Comparison of ENCODE assay signal across 1 cellular context in genomic region chr20:6007529-6008103, GRCh38.
TF ChIP-seq lines count a peak whose summit lies in the region.

No MANE protein-coding gene starts in this region.

TF ChIP-seq in HepG2, 621 proteins besides CTCF, POLR2A, EP300 and RAD21 (continued from another document and continues in another):
- TF ChIP-seq CSRNP1 (CRISPR knock-in tag; IDR thresholded peaks at IDR 0.05) (0 out of 2 replicates have a peak, but pooled peaks have one; percentile 72), ZNF619 (CRISPR knock-in tag; IDR thresholded peaks at IDR 0.05) (no peak), SNAI1 (CRISPR knock-in tag; IDR thresholded peaks at IDR 0.05; ENCODE audit: borderline replicate concordance) (no peak), ZNF136 (CRISPR knock-in tag; IDR thresholded peaks at IDR 0.05; ENCODE audit: low read depth) (no peak), ETV5 (CRISPR knock-in tag; IDR thresholded peaks at IDR 0.05; ENCODE audit: borderline replicate concordance) (peak; percentile 60; the same call in 1 of the 2 replicates), DR1 (CRISPR knock-in tag; IDR thresholded peaks at IDR 0.05) (no peak), FOXM1 (CRISPR knock-in tag; IDR thresholded peaks at IDR 0.05) (no peak), PRMT3 (CRISPR knock-in tag; IDR thresholded peaks at IDR 0.05; ENCODE audit: borderline replicate concordance, low read depth) (no peak), NFYC (CRISPR knock-in tag; IDR thresholded peaks at IDR 0.05) (peak; percentile 31), EED (CRISPR knock-in tag; IDR thresholded peaks at IDR 0.05) (no peak), SP4 (CRISPR knock-in tag; IDR thresholded peaks at IDR 0.05) (no peak), THAP11 (CRISPR knock-in tag; IDR thresholded peaks at IDR 0.05) (peak; percentile 83), DMAP1 (CRISPR knock-in tag; IDR thresholded peaks at IDR 0.05) (peak; percentile 69; the same call in 1 of the 2 replicates), HOXA9 (CRISPR knock-in tag; IDR thresholded peaks at IDR 0.05; ENCODE audit: borderline replicate concordance) (no peak), ZNF484 (CRISPR knock-in tag; IDR thresholded peaks at IDR 0.05; ENCODE audit: borderline replicate concordance, low read depth) (no peak), NBN (conservative IDR thresholded peaks at IDR 0.05) (no peak), STAG1 (CRISPR knock-in tag; IDR thresholded peaks at IDR 0.05) (peak; percentile 7; the same call in 1 of the 2 replicates), ZNF430 (CRISPR knock-in tag; IDR thresholded peaks at IDR 0.05) (0 out of 2 replicates have a peak, but pooled peaks have one; percentile 31), SALL1 (CRISPR knock-in tag; IDR thresholded peaks at IDR 0.05) (peak; percentile 56; the same call in 1 of the 2 replicates), FOXP1 (IDR thresholded peaks at IDR 0.05) (0 out of 2 replicates have a peak, but pooled peaks have one; percentile 5), FOXP1 (CRISPR knock-in tag; IDR thresholded peaks at IDR 0.05) (peak; percentile 94), EHMT2 (IDR thresholded peaks at IDR 0.05; ENCODE audit: borderline replicate concordance, low read depth, low read length) (peak; percentile 72; the same call in 1 of the 2 replicates), SMAD3 (CRISPR knock-in tag; IDR thresholded peaks at IDR 0.05) (peak; percentile 97), ASH2L (IDR thresholded peaks at IDR 0.05; ENCODE audit: insufficient read length, low read depth, low read length) (peak; percentile 91), POLR2AphosphoS5 (IDR thresholded peaks at IDR 0.05; ENCODE audit: low read depth, low read length) (peak; percentile 61; the same call in 1 of the 2 replicates), MAFK (conservative IDR thresholded peaks at IDR 0.05 in 1 of 2, IDR thresholded peaks at IDR 0.05 in 1 of 2; ENCODE audit: low read length in 2 of 2) (peak; percentile 42 to 56), TRIM24 (CRISPR knock-in tag; IDR thresholded peaks at IDR 0.05) (no peak), ZSCAN22 (CRISPR knock-in tag; IDR thresholded peaks at IDR 0.05) (0 out of 2 replicates have a peak, but pooled peaks have one; percentile 23), TEAD3 (CRISPR knock-in tag; optimal IDR thresholded peaks at IDR 0.05; ENCODE audit: borderline replicate concordance) (peak; percentile 94), CHD2 (IDR thresholded peaks at IDR 0.05; ENCODE audit: low read depth, low read length) (no peak), KMT2A (CRISPR knock-in tag; IDR thresholded peaks at IDR 0.05) (peak; percentile 53; the same call in 1 of the 2 replicates), LCORL (IDR thresholded peaks at IDR 0.05) (peak; percentile 95), LCORL (CRISPR knock-in tag; IDR thresholded peaks at IDR 0.05) (peak; percentile 68; the same call in 1 of the 2 replicates), ZNF354B (CRISPR knock-in tag; IDR thresholded peaks at IDR 0.05) (0 out of 2 replicates have a peak, but pooled peaks have one; percentile 62), PHF5A (CRISPR knock-in tag; IDR thresholded peaks at IDR 0.05; ENCODE audit: low read depth, unreplicated experiment) (peak; percentile 85), MBD4 (IDR thresholded peaks at IDR 0.05; ENCODE audit: borderline replicate concordance, low read length) (peak; percentile 98), BHLHE40 (IDR thresholded peaks at IDR 0.05; ENCODE audit: low read length) (peak; percentile 20; the same call in 1 of the 2 replicates), ZNF781 (CRISPR knock-in tag; IDR thresholded peaks at IDR 0.05; ENCODE audit: borderline replicate concordance, not compliant biosample characterization) (peak; percentile 47), SNAPC2 (CRISPR knock-in tag; IDR thresholded peaks at IDR 0.05) (peak; percentile 88; the same call in 1 of the 2 replicates), CEBPG (CRISPR knock-in tag; IDR thresholded peaks at IDR 0.05) (peak; percentile 84), HNRNPK (IDR thresholded peaks at IDR 0.05; ENCODE audit: low read depth, low read length, poor library complexity, severe bottlenecking) (no peak), YEATS2 (CRISPR knock-in tag; IDR thresholded peaks at IDR 0.05; ENCODE audit: borderline replicate concordance) (peak; percentile 33; the same call in 1 of the 2 replicates), MLLT10 (CRISPR knock-in tag; IDR thresholded peaks at IDR 0.05) (0 out of 2 replicates have a peak, but pooled peaks have one; percentile 46), ZGPAT (CRISPR knock-in tag; IDR thresholded peaks at IDR 0.05) (peak; percentile 93), GMEB2 (CRISPR knock-in tag; IDR thresholded peaks at IDR 0.05; ENCODE audit: low read depth) (no peak)
- TF ChIP-seq, protein P1, sequence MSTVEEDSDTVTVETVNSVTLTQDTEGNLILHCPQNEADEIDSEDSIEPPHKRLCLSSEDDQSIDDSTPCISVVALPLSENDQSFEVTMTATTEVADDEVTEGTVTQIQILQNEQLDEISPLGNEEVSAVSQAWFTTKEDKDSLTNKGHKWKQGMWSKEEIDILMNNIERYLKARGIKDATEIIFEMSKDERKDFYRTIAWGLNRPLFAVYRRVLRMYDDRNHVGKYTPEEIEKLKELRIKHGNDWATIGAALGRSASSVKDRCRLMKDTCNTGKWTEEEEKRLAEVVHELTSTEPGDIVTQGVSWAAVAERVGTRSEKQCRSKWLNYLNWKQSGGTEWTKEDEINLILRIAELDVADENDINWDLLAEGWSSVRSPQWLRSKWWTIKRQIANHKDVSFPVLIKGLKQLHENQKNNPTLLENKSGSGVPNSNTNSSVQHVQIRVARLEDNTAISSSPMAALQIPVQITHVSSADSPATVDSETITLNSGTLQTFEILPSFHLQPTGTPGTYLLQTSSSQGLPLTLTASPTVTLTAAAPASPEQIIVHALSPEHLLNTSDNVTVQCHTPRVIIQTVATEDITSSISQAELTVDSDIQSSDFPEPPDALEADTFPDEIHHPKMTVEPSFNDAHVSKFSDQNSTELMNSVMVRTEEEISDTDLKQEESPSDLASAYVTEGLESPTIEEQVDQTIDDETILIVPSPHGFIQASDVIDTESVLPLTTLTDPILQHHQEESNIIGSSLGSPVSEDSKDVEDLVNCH (CRISPR knock-in tag; IDR thresholded peaks at IDR 0.05), result no peak
- TF ChIP-seq, protein P2, sequence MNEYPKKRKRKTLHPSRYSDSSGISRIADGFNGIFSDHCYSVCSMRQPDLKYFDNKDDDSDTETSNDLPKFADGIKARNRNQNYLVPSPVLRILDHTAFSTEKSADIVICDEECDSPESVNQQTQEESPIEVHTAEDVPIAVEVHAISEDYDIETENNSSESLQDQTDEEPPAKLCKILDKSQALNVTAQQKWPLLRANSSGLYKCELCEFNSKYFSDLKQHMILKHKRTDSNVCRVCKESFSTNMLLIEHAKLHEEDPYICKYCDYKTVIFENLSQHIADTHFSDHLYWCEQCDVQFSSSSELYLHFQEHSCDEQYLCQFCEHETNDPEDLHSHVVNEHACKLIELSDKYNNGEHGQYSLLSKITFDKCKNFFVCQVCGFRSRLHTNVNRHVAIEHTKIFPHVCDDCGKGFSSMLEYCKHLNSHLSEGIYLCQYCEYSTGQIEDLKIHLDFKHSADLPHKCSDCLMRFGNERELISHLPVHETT (CRISPR knock-in tag; conservative IDR thresholded peaks at IDR 0.05), result peak; percentile 53; the same call in 1 of the 2 replicates
- TF ChIP-seq, protein P3, sequence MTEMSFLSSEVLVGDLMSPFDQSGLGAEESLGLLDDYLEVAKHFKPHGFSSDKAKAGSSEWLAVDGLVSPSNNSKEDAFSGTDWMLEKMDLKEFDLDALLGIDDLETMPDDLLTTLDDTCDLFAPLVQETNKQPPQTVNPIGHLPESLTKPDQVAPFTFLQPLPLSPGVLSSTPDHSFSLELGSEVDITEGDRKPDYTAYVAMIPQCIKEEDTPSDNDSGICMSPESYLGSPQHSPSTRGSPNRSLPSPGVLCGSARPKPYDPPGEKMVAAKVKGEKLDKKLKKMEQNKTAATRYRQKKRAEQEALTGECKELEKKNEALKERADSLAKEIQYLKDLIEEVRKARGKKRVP (CRISPR knock-in tag; IDR thresholded peaks at IDR 0.05), result peak; percentile 33 to 46; a peak in 3 of 4 replicates
- TF ChIP-seq, protein P4, sequence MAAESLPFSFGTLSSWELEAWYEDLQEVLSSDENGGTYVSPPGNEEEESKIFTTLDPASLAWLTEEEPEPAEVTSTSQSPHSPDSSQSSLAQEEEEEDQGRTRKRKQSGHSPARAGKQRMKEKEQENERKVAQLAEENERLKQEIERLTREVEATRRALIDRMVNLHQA (CRISPR knock-in tag; IDR thresholded peaks at IDR 0.05), result peak; percentile 33; the same call in 1 of the 2 replicates
- TF ChIP-seq, protein P5, sequence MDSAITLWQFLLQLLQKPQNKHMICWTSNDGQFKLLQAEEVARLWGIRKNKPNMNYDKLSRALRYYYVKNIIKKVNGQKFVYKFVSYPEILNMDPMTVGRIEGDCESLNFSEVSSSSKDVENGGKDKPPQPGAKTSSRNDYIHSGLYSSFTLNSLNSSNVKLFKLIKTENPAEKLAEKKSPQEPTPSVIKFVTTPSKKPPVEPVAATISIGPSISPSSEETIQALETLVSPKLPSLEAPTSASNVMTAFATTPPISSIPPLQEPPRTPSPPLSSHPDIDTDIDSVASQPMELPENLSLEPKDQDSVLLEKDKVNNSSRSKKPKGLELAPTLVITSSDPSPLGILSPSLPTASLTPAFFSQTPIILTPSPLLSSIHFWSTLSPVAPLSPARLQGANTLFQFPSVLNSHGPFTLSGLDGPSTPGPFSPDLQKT (CRISPR knock-in tag; IDR thresholded peaks at IDR 0.05; ENCODE audit: borderline replicate concordance), result no peak
- TF ChIP-seq, protein P6, sequence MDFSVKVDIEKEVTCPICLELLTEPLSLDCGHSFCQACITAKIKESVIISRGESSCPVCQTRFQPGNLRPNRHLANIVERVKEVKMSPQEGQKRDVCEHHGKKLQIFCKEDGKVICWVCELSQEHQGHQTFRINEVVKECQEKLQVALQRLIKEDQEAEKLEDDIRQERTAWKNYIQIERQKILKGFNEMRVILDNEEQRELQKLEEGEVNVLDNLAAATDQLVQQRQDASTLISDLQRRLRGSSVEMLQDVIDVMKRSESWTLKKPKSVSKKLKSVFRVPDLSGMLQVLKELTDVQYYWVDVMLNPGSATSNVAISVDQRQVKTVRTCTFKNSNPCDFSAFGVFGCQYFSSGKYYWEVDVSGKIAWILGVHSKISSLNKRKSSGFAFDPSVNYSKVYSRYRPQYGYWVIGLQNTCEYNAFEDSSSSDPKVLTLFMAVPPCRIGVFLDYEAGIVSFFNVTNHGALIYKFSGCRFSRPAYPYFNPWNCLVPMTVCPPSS (IDR thresholded peaks at IDR 0.05), result no peak
- TF ChIP-seq, protein P7, sequence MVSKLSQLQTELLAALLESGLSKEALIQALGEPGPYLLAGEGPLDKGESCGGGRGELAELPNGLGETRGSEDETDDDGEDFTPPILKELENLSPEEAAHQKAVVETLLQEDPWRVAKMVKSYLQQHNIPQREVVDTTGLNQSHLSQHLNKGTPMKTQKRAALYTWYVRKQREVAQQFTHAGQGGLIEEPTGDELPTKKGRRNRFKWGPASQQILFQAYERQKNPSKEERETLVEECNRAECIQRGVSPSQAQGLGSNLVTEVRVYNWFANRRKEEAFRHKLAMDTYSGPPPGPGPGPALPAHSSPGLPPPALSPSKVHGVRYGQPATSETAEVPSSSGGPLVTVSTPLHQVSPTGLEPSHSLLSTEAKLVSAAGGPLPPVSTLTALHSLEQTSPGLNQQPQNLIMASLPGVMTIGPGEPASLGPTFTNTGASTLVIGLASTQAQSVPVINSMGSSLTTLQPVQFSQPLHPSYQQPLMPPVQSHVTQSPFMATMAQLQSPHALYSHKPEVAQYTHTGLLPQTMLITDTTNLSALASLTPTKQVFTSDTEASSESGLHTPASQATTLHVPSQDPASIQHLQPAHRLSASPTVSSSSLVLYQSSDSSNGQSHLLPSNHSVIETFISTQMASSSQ (IDR thresholded peaks at IDR 0.05; ENCODE audit: low read depth), result peak; percentile 71
- TF ChIP-seq, protein P7 (CRISPR knock-in tag; IDR thresholded peaks at IDR 0.05; ENCODE audit: borderline replicate concordance), result peak; percentile 82; the same call in 1 of the 2 replicates
